Comparison of ENCODE assay signal across 8 cellular contexts in genomic region chr5:178839319-178839704, GRCh38. TPM values are rescaled to one million over a fixed set of nuclear protein-coding genes. Genes with fewer than 3 reads are reported as not detected.
A peak's percentile ranks its signal among the peaks of the same experiment; 100 is the strongest.
DNase-seq lines count a peak whose midpoint lies in the region; ATAC-seq, FAIRE-seq and TF ChIP-seq lines count a peak whose summit lies in the region.

No MANE protein-coding gene starts in this region.

- SMC1A ChIA-PET in GM12878 (lab: Charles Lee; ENCODE audit: uncharacterized antibody, unreplicated experiment): interaction anchor here (0.7 to 1.2 kb wide), 2 partner anchors 214 to 1835 kb away, joined by 3 to 4 read pairs; no protein-coding TSS in a partner anchor

- H3K4me3 ChIP-seq in HCT116 (replicated peaks in 1 of 2; ENCODE audit: low read depth in 1 of 2, low read length in 2 of 2) (no peak overlapping the region), GM12878 (no peak overlapping the region), mesenchymal stem cell (ENCODE audit: insufficient read depth in 1 of 2, low read depth in 1 of 2, low read length in 2 of 2) (no peak overlapping the region)

- no peaks in the 10 kb centered on the region for H3K9me2 ChIP-seq in HCT116 (ENCODE audit: insufficient read depth)

- peak; percentile 51 for DNase-seq in 8988T
- peak; percentile 16 for DNase-seq in HCT116 (ENCODE audit: low read depth, low spot score)
- DNase-seq in SKM-1 treated with dmso at 0.1 percent for 144 hours (lab: John Stamatoyannopoulos, UW; ENCODE audit: unreplicated experiment): peak; percentile 52
- no peak for DNase-seq in GM12878 (ENCODE audit: low read depth, low spot score)
- DNase-seq in kidney glomerular epithelial cell (lab: John Stamatoyannopoulos, UW): peak; percentile 8
- DNase-seq in stimulated activated CD4-positive, alpha-beta T cell treated with anti-CD3 and anti-CD28 coated beads, TNF-alpha, amount 100 ng/mL, for 48 hours (ENCODE audit: low read depth in 3 of 3): peak; percentile 20 to 25 (median 24)
- no peak for DNase-seq in mesenchymal stem cell

- H3K36me3 ChIP-seq in HCT116 (ENCODE audit: control insufficient read depth in 1 of 2, insufficient read depth in 2 of 2, low read length in 2 of 2) (no peaks in the 10 kb centered on the region), GM12878 (ENCODE audit: control insufficient read depth in 2 of 2, insufficient read depth in 2 of 2, low read length in 1 of 2) (no peaks in the 10 kb centered on the region), mesenchymal stem cell (ENCODE audit: control insufficient read depth in 1 of 2, insufficient read depth in 2 of 2, low read depth in 1 of 2, low read length in 2 of 2) (no peaks in the 10 kb centered on the region)

- H2BK120ac ChIP-seq in mesenchymal stem cell (ENCODE audit: low read depth, low read length): no peak overlapping the region

- no peak overlapping the region for H3K9ac ChIP-seq in HCT116 (ENCODE audit: low read length)
- no peak overlapping the region for H3K9ac ChIP-seq in GM12878 (ENCODE audit: control insufficient read depth, insufficient read depth, low read length)
- no peak overlapping the region for H3K9ac ChIP-seq in mesenchymal stem cell (ENCODE audit: low read length)

- peak; percentile 47 to 66 (median 61); a peak in 5 of 6 replicates for TF ChIP-seq CTCF in HCT116 (IDR thresholded peaks at IDR 0.05 in 2 of 3, conservative IDR thresholded peaks at IDR 0.05 in 1 of 3; ENCODE audit: borderline replicate concordance in 1 of 3, insufficient read depth in 1 of 3, low read depth in 2 of 3, low read length in 2 of 3)
- TF ChIP-seq CTCF in GM12878 (IDR thresholded peaks at IDR 0.05 in 2 of 3, conservative IDR thresholded peaks at IDR 0.05 in 1 of 3; ENCODE audit: control insufficient read depth in 2 of 3, extremely low read depth in 1 of 3, insufficient read depth in 1 of 3, low read depth in 3 of 3, low read length in 3 of 3): peak in 2 of 3 experiments; percentile 30 to 32; a peak in 3 of 6 replicates

- CTCF ChIA-PET in HCT116 (lab: Charles Lee) (interaction anchor here (0.7 kb wide), 1 partner anchor 1835 kb away, joined by 18 read pairs; no protein-coding TSS in a partner anchor), GM12878 (lab: Yijun Ruan, JAX) (interaction anchor here (1.1 to 3.8 kb wide), 4 partner anchors 20 to 560 kb away, joined by 3 to 15 read pairs (median 4); partner anchors contain the start of genes ZNF354A and ZNF354B)

- no peak overlapping the region for H4K91ac ChIP-seq in mesenchymal stem cell (ENCODE audit: low read length)

- H3K27ac ChIP-seq in HCT116 (ENCODE audit: low read depth, low read length) (no peak overlapping the region), GM12878 (ENCODE audit: control insufficient read depth, insufficient read depth) (no peak overlapping the region), mesenchymal stem cell (ENCODE audit: low read length, poor library complexity, severe bottlenecking) (no peak overlapping the region)

- no peak overlapping the region for H2AK5ac ChIP-seq in mesenchymal stem cell (ENCODE audit: low read length, severe bottlenecking)

- H3K79me1 ChIP-seq in mesenchymal stem cell (replicated peaks; ENCODE audit: low read length, poor library complexity, severe bottlenecking): no peaks in the 10 kb centered on the region

- no TSS peak for BruUV-seq in HCT116 (replicated peaks; lab: Mats Ljungman, UMichigan)
- no TSS peak for BruUV-seq in GM12878 (replicated peaks; lab: Mats Ljungman, UMichigan)

- intact Hi-C loops in HCT116 (cut with micrococcal nuclease): loop anchor here (1.0 to 5.0 kb wide), 2 partner anchors 46 to 107 kb away; partner anchors contain the start of gene ZNF354A
- intact Hi-C loops in GM12878 (cut with micrococcal nuclease; ENCODE audit: unreplicated experiment): no loop called here

- RAD21 ChIA-PET in HCT116 (lab: Charles Lee; ENCODE audit: low non-redundant PET in 1 of 2, low total read pairs in 2 of 2, uncharacterized antibody in 2 of 2, unreplicated experiment in 2 of 2): interaction anchor here in 1 of 2 experiments (0.7 kb wide), 1 partner anchor 1835 kb away, joined by 3 read pairs; no protein-coding TSS in a partner anchor
- RAD21 ChIA-PET in GM12878 (lab: Charles Lee; ENCODE audit: unreplicated experiment): interaction anchor here (0.8 kb wide), 1 partner anchor 1835 kb away, joined by 7 read pairs; no protein-coding TSS in a partner anchor

- H2BK15ac ChIP-seq in mesenchymal stem cell (ENCODE audit: low read depth, poor library complexity, severe bottlenecking): no peak overlapping the region

- H3K27me3 ChIP-seq in HCT116 (ENCODE audit: insufficient read depth, low read length) (no peaks in the 10 kb centered on the region), GM12878 (replicated peaks in 1 of 2; ENCODE audit: control insufficient read depth in 2 of 2, insufficient read depth in 2 of 2, low read length in 1 of 2) (no peaks in the 10 kb centered on the region), mesenchymal stem cell (ENCODE audit: control insufficient read depth in 1 of 2, insufficient read depth in 1 of 2, low read length in 2 of 2) (no peaks in the 10 kb centered on the region)

- no peak overlapping the region for H3K4ac ChIP-seq in mesenchymal stem cell (ENCODE audit: low read depth in 1 of 2, low read length in 2 of 2)

- no peak overlapping the region for H4K8ac ChIP-seq in mesenchymal stem cell (ENCODE audit: low read length)

- H2BK12ac ChIP-seq in mesenchymal stem cell (ENCODE audit: low read length in 2 of 2): no peak overlapping the region

- ATAC-seq in HCT116: peak; percentile 88
- ATAC-seq in GM12878: peak; percentile 63
- ATAC-seq in GM19395 (IDR thresholded peaks at IDR 0.05; ENCODE audit: unreplicated experiment): no peak

- WGBS in GM12878 (ENCODE audit: insufficient coverage, insufficient replicate concordance, low lambda C conversion rate, missing lambda C conversion rate): 37% methylated on average over 6 of the region's 6 CpGs
- WGBS in mesenchymal stem cell: 69% methylated on average over 6 of the region's 6 CpGs

- no peak for TF ChIP-seq EP300 in GM12878 (IDR thresholded peaks at IDR 0.05; ENCODE audit: borderline replicate concordance in 1 of 2, control insufficient read depth in 1 of 2, low read depth in 2 of 2, low read length in 2 of 2)

- POLR2A ChIA-PET in HCT116 (lab: Charles Lee) (no interaction called here), GM12878 (lab: Charles Lee) (no interaction called here)

- FAIRE-seq in GM12878 (lab: Jason Lieb, UNC): no peak

- H2AFZ ChIP-seq in HCT116 (ENCODE audit: low read depth, low read length, poor library complexity, severe bottlenecking) (no peak overlapping the region), GM12878 (ENCODE audit: control insufficient read depth, low read depth, low read length) (no peak overlapping the region), mesenchymal stem cell (ENCODE audit: low read depth, low read length) (no peak overlapping the region)

- H2BK5ac ChIP-seq in mesenchymal stem cell (ENCODE audit: low read depth, low read length, poor library complexity, severe bottlenecking): no peak overlapping the region

- TF ChIP-seq POLR2A in HCT116 (IDR thresholded peaks at IDR 0.05; ENCODE audit: borderline replicate concordance, extremely low read depth, insufficient read depth, insufficient read length) (no peak), GM12878 (IDR thresholded peaks at IDR 0.05; ENCODE audit: low read depth, low read length) (no peak)

- no peak overlapping the region for H3K18ac ChIP-seq in mesenchymal stem cell (ENCODE audit: low read depth in 1 of 2, low read length in 2 of 2)

- in situ Hi-C loops in GM12878 (cut with MboI): loop anchor here (5.0 kb wide), 1 partner anchor 1833 kb away; no protein-coding TSS in a partner anchor

- H3K4me1 ChIP-seq in HCT116 (ENCODE audit: control insufficient read depth in 1 of 2, insufficient read depth in 2 of 2, low read length in 2 of 2): no peaks in the 10 kb centered on the region
- H3K4me1 ChIP-seq in GM12878 (ENCODE audit: control insufficient read depth, insufficient read depth, low read length): no peaks in the 10 kb centered on the region
- no peaks in the 10 kb centered on the region for H3K4me1 ChIP-seq in mesenchymal stem cell (ENCODE audit: control insufficient read depth, insufficient read depth, low read depth, low read length)

- TF ChIP-seq RAD21 in HCT116 (IDR thresholded peaks at IDR 0.05; ENCODE audit: low read depth) (peak; percentile 77), GM12878 (IDR thresholded peaks at IDR 0.05; ENCODE audit: insufficient read depth, low read depth, low read length) (peak; percentile 27; the same call in 1 of the 2 replicates)

- no peak overlapping the region for H3K23ac ChIP-seq in mesenchymal stem cell (ENCODE audit: low read length in 2 of 2)

- H3K4me2 ChIP-seq in HCT116 (ENCODE audit: low read length) (no peak overlapping the region), GM12878 (ENCODE audit: control insufficient read depth, insufficient read depth) (no peak overlapping the region), mesenchymal stem cell (ENCODE audit: low read length, poor library complexity, severe bottlenecking) (no peak overlapping the region)

- H4K20me1 ChIP-seq in HCT116 (ENCODE audit: insufficient read depth): no peaks in the 10 kb centered on the region
- H4K20me1 ChIP-seq in GM12878 (ENCODE audit: control insufficient read depth, insufficient read depth): no peaks in the 10 kb centered on the region

- H3K79me2 ChIP-seq in HCT116 (ENCODE audit: insufficient read depth, low read length): no peaks in the 10 kb centered on the region
- no peaks in the 10 kb centered on the region for H3K79me2 ChIP-seq in GM12878 (ENCODE audit: control insufficient read depth, insufficient read depth, low read length)

- no peaks in the 10 kb centered on the region for H3K9me3 ChIP-seq in HCT116 (ENCODE audit: control insufficient read depth in 1 of 2, insufficient read depth in 1 of 2, low read depth in 1 of 2, low read length in 2 of 2)
- no peaks in the 10 kb centered on the region; the same call in 2 of the 3 replicates for H3K9me3 ChIP-seq in GM12878 (replicated peaks; ENCODE audit: control insufficient read depth, insufficient read depth, low read length)
- H3K9me3 ChIP-seq in mesenchymal stem cell (ENCODE audit: control insufficient read depth, low read length): no peaks in the 10 kb centered on the region

- no peak overlapping the region for H3K14ac ChIP-seq in mesenchymal stem cell (ENCODE audit: low read length in 2 of 2)

RNA-seq across cellular contexts. Expression of gene ZNF354B, which starts 20.4 kb away (rescaled TPM):
- total RNA-seq in HCT116 (2021; ENCODE audit: unreplicated experiment): 11.6 TPM
- 2.0 and 4.2 TPM in 2 replicates for polyA plus RNA-seq in HCT116 (2012)
- 60.7 and 65.8 TPM in 2 replicates for total RNA-seq in GM12878 (2013; cell fraction: nucleolus; rRNA removed)
- total RNA-seq in GM12878 (2014; rRNA removed): 4.5 and 4.9 TPM in 2 replicates
- 5.2 and 5.6 TPM in 2 replicates for total RNA-seq in GM12878 (2014; rRNA removed; fragmentation: Illumina TruSeq; extraction: Trizol)
- total RNA-seq in GM12878 (2021): 5.9 and 7.6 TPM in 2 replicates
- 1.7 TPM for polyA plus RNA-seq in GM12878 (2011; ENCODE audit: low read depth)
- 11.1 and 17.7 TPM in 2 replicates for polyA plus RNA-seq in GM12878 (2011; rRNA removed)
- polyA plus RNA-seq in GM12878 (2011; cell fraction: cytosol; rRNA removed): 5.9 and 6.2 TPM in 2 replicates
- 21.0 and 23.6 TPM in 2 replicates for polyA plus RNA-seq in GM12878 (2011; cell fraction: nucleus; rRNA removed)
- 3.2 and 4.1 TPM in 2 replicates for polyA plus RNA-seq in GM12878 (2012)
- 6.2 and 9.1 TPM in 2 replicates for polyA plus RNA-seq in GM12878 (2014; fragmentation: Illumina TruSeq; extraction: Trizol)
- polyA plus RNA-seq in GM12878 (2014; fragmentation: Nextera tagmentation; extraction: Ambion mirVana): 1 to 10 TPM in 1 of 2 experiments, under 1 TPM in 1; 0.64 to 1.2 TPM
- polyA plus RNA-seq in GM12878 (2014; rRNA removed): 5.8 and 6.8 TPM in 2 replicates
- 1 to 10 TPM; 2.0 TPM for polyA plus RNA-seq in GM12878 (2016; fragmentation: Nextera tagmentation; extraction: Ambion mirVana)
- polyA minus RNA-seq in GM12878 (2011; rRNA and poly(A)+ RNA removed): 4.8 and 5.7 TPM in 2 replicates
- polyA minus RNA-seq in GM12878 (2011; cell fraction: cytosol; rRNA and poly(A)+ RNA removed): 2.0 and 3.5 TPM in 2 replicates
- 7.6 and 17.0 TPM in 2 replicates for polyA minus RNA-seq in GM12878 (2011; cell fraction: nucleus; rRNA and poly(A)+ RNA removed)
- 7.5 TPM for polyA plus RNA-seq in mesenchymal stem cell (2013, experiment 1 of 2)
- 7.6 TPM for polyA plus RNA-seq in mesenchymal stem cell (2013, experiment 2 of 2)

RNA-seq across cellular contexts. Expression of gene ZFP2, which starts 56.4 kb away (rescaled TPM):
- 0.57 TPM for total RNA-seq in HCT116 (2021; ENCODE audit: unreplicated experiment)
- polyA plus RNA-seq in HCT116 (2012): 0.17 and 0.39 TPM in 2 replicates
- 1.5 and 1.7 TPM in 2 replicates for total RNA-seq in GM12878 (2013; cell fraction: nucleolus; rRNA removed)
- total RNA-seq in GM12878 (2014; rRNA removed): not detected in 2 replicates
- not detected in 2 replicates for total RNA-seq in GM12878 (2014; rRNA removed; fragmentation: Illumina TruSeq; extraction: Trizol)
- total RNA-seq in GM12878 (2021): not detected in 2 replicates
- polyA plus RNA-seq in GM12878 (2011; ENCODE audit: low read depth): not detected
- polyA plus RNA-seq in GM12878 (2011; rRNA removed): 0.08 and 0.30 TPM in 2 replicates
- polyA plus RNA-seq in GM12878 (2011; cell fraction: cytosol; rRNA removed): 0.06 and 0.08 TPM in 2 replicates
- polyA plus RNA-seq in GM12878 (2011; cell fraction: nucleus; rRNA removed): 0.07 and 0.10 TPM in 2 replicates
- 0.07 and 0.16 TPM in 2 replicates for polyA plus RNA-seq in GM12878 (2012)
- polyA plus RNA-seq in GM12878 (2014; fragmentation: Illumina TruSeq; extraction: Trizol): not detected in 2 replicates
- polyA plus RNA-seq in GM12878 (2014; fragmentation: Nextera tagmentation; extraction: Ambion mirVana): under 1 TPM in 1 of 2 experiments, not detected in 1; 0.10 TPM
- not detected in 2 replicates for polyA plus RNA-seq in GM12878 (2014; rRNA removed)
- polyA plus RNA-seq in GM12878 (2016; fragmentation: Nextera tagmentation; extraction: Ambion mirVana): under 1 TPM in 1 of 2 experiments, not detected in 1; 0.26 TPM
- 0.07 TPM in 1 of 2 replicates, not detected in the other for polyA minus RNA-seq in GM12878 (2011; rRNA and poly(A)+ RNA removed)
- polyA minus RNA-seq in GM12878 (2011; cell fraction: cytosol; rRNA and poly(A)+ RNA removed): not detected in 2 replicates
- not detected in 2 replicates for polyA minus RNA-seq in GM12878 (2011; cell fraction: nucleus; rRNA and poly(A)+ RNA removed)
- 0.17 TPM for polyA plus RNA-seq in mesenchymal stem cell (2013, experiment 1 of 2)
- polyA plus RNA-seq in mesenchymal stem cell (2013, experiment 2 of 2): 0.19 TPM

Comparison
In these comparisons a context has a peak if more than half of its experiments do, and no peak if none do; other contexts are left out.
1. DNase-seq: peak in 8988T (single experiment), HCT116 (single experiment), SKM-1 treated with dmso at 0.1 percent for 144 hours (single experiment), kidney glomerular epithelial cell (single experiment) and stimulated activated CD4-positive, alpha-beta T cell treated with anti-CD3 and anti-CD28 coated beads, TNF-alpha, amount 100 ng/mL, for 48 hours (3 of 3); none in GM12878 (single experiment) and mesenchymal stem cell (single experiment).